18 cellular contexts compared by ENCODE assay signal in genomic region chr3:45617430-45618080, GRCh38. TPM values are rescaled to one million over a fixed set of nuclear protein-coding genes. Genes with fewer than 3 reads are reported as not detected.
DNase-seq lines count a peak whose midpoint lies in the region; ATAC-seq and TF ChIP-seq lines count a peak whose summit lies in the region.
"Had no signal": no experiment of that assay in that cellular context is flagged by ENCODE, and none has a peak within 500 bp of the region (broad histone marks: within the 10 kb centered on the region; RNA-seq: fewer than 3 reads in every experiment).

No MANE protein-coding gene starts in this region.

- intact Hi-C loops in breast epithelium (cut with DNase I; ENCODE audit: low total_unique reads), result no loop called here
- intact Hi-C loops in lower lobe of right lung (cut with DNase I), result no loop called here

- H3K27me3 ChIP-seq in breast epithelium (no peaks in the 10 kb centered on the region), lower lobe of right lung (ENCODE audit: low read depth) (no peaks in the 10 kb centered on the region), stomach smooth muscle (ENCODE audit: control insufficient read depth in 1 of 2, insufficient read depth in 2 of 2, low read length in 2 of 2) (no peaks in the 10 kb centered on the region)

- no peak for TF ChIP-seq CTCF in breast epithelium (IDR thresholded peaks at IDR 0.05)
- no peak for TF ChIP-seq CTCF in lower lobe of right lung (IDR thresholded peaks at IDR 0.05)

- peak overlapping the region in 1 of 2 donors; percentile 5 for H3K9ac ChIP-seq in stomach smooth muscle (ENCODE audit: low read length in 2 of 2)

- H3K27ac ChIP-seq in breast epithelium, result peak overlapping the region; percentile 46 to 57
- H3K27ac ChIP-seq in lower lobe of right lung, result peak overlapping the region; percentile 56
- H3K27ac ChIP-seq in stomach smooth muscle (ENCODE audit: low read length), result peak overlapping the region; percentile 53
- H3K27ac ChIP-seq: SK-N-MC had no signal

- no peak for TF ChIP-seq POLR2A in breast epithelium (IDR thresholded peaks at IDR 0.05)

- H3K36me3 ChIP-seq in breast epithelium (no peaks in the 10 kb centered on the region), lower lobe of right lung (peaks cover 14% of the 10 kb centered on the region), stomach smooth muscle (ENCODE audit: control insufficient read depth in 2 of 2, insufficient read depth in 2 of 2, low read length in 2 of 2) (no peaks in the 10 kb centered on the region)
- H3K36me3 ChIP-seq: thoracic aorta had no signal

- ATAC-seq in lower lobe of right lung (peak; percentile 40 to 67), HG03025 (IDR thresholded peaks at IDR 0.05; ENCODE audit: low FRiP score, unreplicated experiment) (no peak)

- in situ Hi-C loops in KBM-7 (cut with MboI; ENCODE audit: low pct_unique_long_range_greater_than_20kb, low sequenced_read_pairs), result no loop called here

- peaks cover 0 to 6% of the 10 kb centered on the region in 2 donors for H3K4me1 ChIP-seq in breast epithelium
- H3K4me1 ChIP-seq in lower lobe of right lung, result peaks cover 51% of the 10 kb centered on the region
- peaks cover 32% of the 10 kb centered on the region for H3K4me1 ChIP-seq in stomach smooth muscle (ENCODE audit: control insufficient read depth, insufficient read depth, low read length)

- H3K9me3 ChIP-seq in breast epithelium, result no peaks in the 10 kb centered on the region
- H3K9me3 ChIP-seq in lower lobe of right lung, result no peaks in the 10 kb centered on the region
- no peaks in the 10 kb centered on the region for H3K9me3 ChIP-seq in stomach smooth muscle (ENCODE audit: control insufficient read depth in 2 of 2, low read length in 2 of 2)
- H3K9me3 ChIP-seq: thoracic aorta had no signal

- H3K4me3 ChIP-seq in breast epithelium, result peak overlapping the region in 1 of 3 donors; percentile 38
- H3K4me3 ChIP-seq in lower lobe of right lung, result no peak overlapping the region
- H3K4me3 ChIP-seq in stomach smooth muscle (ENCODE audit: low read length in 2 of 2), result peak overlapping the region in 1 of 2 donors; percentile 22
- H3K4me3 ChIP-seq: SK-N-MC, thoracic aorta had no signal

- DNase-seq in HuH-7.5 (ENCODE audit: low spot score), result peak; percentile 45
- DNase-seq in breast epithelium (ENCODE audit: low spot score in 2 of 2), result peak in 1 of 2 donors; percentile 57
- DNase-seq in lower lobe of right lung, result no peak
- DNase-seq in KBM-7, result no peak
- no peak for DNase-seq in stimulated activated CD4-positive, alpha-beta T cell treated with anti-CD3 and anti-CD28 coated beads, Interleukin-12 subunit alpha, Interleukin-12 subunit beta, amount 100 ng/mL, for 4 hours
- DNase-seq: activated T-cell treated with anti-CD3 and anti-CD28 coated beads, Interleukin-2, amount 50 U/mL, for 1 hour; caudate nucleus; DMS79 treated with DMSO at 0.1 percent for 48 hours; NCI-H1048; NCI-H69; nephron progenitor cell; OCI-M1; right cardiac atrium; stimulated activated CD4-positive, alpha-beta T cell treated with anti-CD3 and anti-CD28 coated beads, Interleukin-1b, Interleukin-23, amount 100 ng/mL, for 48 hours had no signal

RNA-seq across cellular contexts. Expression of gene LIMD1, which starts 23.0 kb away (rescaled TPM):
- 10 to 100 TPM; 23.0 to 25.9 (median 25.8) TPM for total RNA-seq in breast epithelium
- 80.6 TPM for total RNA-seq in lower lobe of right lung
